1 cellular context compared by ENCODE assay signal in genomic region chr1:34166191-34167090, GRCh38.
A peak's percentile ranks its signal among the peaks of the same experiment; 100 is the strongest.
TF ChIP-seq lines count a peak whose summit lies in the region.

No MANE protein-coding gene starts in this region.

TF ChIP-seq in H1, 55 proteins besides CTCF, POLR2A, EP300 and RAD21:
- TF ChIP-seq CHD2 (IDR thresholded peaks at IDR 0.05; ENCODE audit: low read length) (peak; percentile 49; the same call in 1 of the 2 replicates), SP1 (IDR thresholded peaks at IDR 0.05; ENCODE audit: low read depth, low read length) (peak; percentile 52; the same call in 1 of the 2 replicates), SP4 (IDR thresholded peaks at IDR 0.05; ENCODE audit: low read length) (no peak), PHF8 (conservative IDR thresholded peaks at IDR 0.05; ENCODE audit: low read depth, low read length) (peak; percentile 15; the same call in 1 of the 2 replicates), ATF2 (IDR thresholded peaks at IDR 0.05; ENCODE audit: low read length) (peak; percentile 48; the same call in 1 of the 2 replicates), BACH1 (IDR thresholded peaks at IDR 0.05; ENCODE audit: low read length) (peak; percentile 68), JUND (IDR thresholded peaks at IDR 0.05; ENCODE audit: low read length) (peak; percentile 73), JUN (IDR thresholded peaks at IDR 0.05; ENCODE audit: low read depth, low read length) (peak; percentile 52; the same call in 1 of the 2 replicates), CTBP2 (IDR thresholded peaks at IDR 0.05; ENCODE audit: borderline replicate concordance, insufficient read depth, insufficient read length, low read length) (peak; percentile 96), RBBP5 (IDR thresholded peaks at IDR 0.05; ENCODE audit: borderline replicate concordance, low read depth, low read length) (peak; percentile 75; the same call in 1 of the 2 replicates), CREB1 (IDR thresholded peaks at IDR 0.05) (peak; percentile 30; the same call in 1 of the 2 replicates), SRF (IDR thresholded peaks at IDR 0.05; ENCODE audit: low read depth, low read length) (no peak), ASH2L (IDR thresholded peaks at IDR 0.05; ENCODE audit: low read length) (peak; percentile 45), CHD7 (IDR thresholded peaks at IDR 0.05; ENCODE audit: insufficient replicate concordance, low read length) (no peak), KDM4A (IDR thresholded peaks at IDR 0.05; ENCODE audit: low read depth, low read length, severe bottlenecking) (peak; percentile 68), HDAC2 (IDR thresholded peaks at IDR 0.05; ENCODE audit: borderline replicate concordance in 1 of 2, low read depth in 2 of 2, low read length in 2 of 2) (peak in 1 of 2 experiments; percentile 13; a peak in 1 of 4 replicates), TAF1 (IDR thresholded peaks at IDR 0.05; ENCODE audit: low read depth, low read length) (peak; percentile 43; the same call in 1 of the 2 replicates), EZH2 (IDR thresholded peaks at IDR 0.05; ENCODE audit: low read depth, low read length, severe bottlenecking) (no peak)
- TF ChIP-seq, protein P1, sequence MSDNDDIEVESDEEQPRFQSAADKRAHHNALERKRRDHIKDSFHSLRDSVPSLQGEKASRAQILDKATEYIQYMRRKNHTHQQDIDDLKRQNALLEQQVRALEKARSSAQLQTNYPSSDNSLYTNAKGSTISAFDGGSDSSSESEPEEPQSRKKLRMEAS (IDR thresholded peaks at IDR 0.05) = peak; percentile 34
TF ChIP-seq in H1: peak in this region for 15.
